ENCODE assay signal across 1 cellular context in the genomic region with DNA sequence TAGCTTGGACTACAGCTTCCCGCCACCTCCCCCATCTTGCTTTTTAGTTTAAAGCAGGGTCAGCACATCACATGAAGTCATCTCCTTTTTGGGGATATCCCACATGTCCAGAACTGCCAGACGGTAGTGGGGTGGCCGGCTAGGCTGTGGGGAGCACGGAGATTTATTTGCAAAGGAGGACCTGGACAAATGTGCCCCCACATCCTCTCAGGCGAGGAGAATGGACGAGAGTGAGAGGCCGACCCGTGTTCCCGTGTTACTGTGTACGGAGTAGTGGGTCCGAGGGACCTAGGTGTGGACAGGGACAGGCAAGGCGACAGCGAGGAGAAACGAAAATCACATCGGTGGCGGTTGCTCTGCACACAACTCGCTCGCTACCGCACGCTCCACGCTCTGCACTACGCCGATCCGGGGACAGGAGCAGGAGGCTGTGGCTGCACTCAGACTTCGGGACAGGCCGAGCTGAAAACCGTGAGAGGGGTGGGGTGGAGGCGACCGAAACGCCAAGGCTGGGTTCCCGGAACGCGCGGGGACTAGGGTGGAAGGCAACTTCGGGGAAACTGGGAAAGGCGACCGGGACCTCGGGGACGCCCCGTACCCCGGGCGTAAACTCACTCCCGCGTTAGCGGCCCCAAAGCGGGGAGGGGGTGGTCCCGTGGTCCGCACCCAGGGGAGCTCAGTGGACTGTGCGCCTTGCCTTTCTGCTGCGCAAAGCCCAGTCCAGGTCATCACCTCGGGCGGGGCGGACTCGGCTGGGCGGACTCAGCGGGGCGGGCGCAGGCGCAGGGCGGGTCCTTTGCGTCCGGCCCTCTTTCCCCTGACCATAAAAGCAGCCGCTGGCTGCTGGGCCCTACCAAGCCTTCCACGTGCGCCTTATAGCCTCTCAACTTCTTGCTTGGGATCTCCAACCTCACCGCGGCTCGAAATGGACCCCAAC.
TF ChIP-seq lines count a peak whose summit lies in the region.

Gene MT1A, plus strand, starts transcription at position 853 of the 937 bp plus-strand sequence. Its CDS starts 73 bp downstream, at position 926.

TF ChIP-seq in HepG2, 621 proteins besides CTCF, POLR2A, EP300 and RAD21 (continued from another document and continues in another):
- TF ChIP-seq, protein P1, sequence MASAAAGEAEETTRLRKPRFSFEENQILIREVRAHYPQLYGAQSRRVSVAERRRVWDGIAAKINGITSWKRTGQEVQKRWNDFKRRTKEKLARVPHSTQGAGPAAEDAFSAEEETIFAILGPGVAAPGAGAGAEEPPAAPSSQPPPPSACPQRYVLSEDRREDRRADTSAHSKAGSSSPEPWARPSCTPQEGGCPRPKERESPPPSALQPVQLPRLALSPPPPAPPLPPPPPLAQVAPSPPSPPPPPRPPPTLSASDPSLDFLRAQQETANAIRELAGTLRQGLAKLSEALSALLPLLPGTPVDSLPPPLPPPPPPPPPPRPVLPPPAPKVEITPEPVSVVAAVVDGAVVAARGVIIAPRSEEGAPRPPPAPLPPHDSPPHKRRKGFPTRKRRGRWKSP (CRISPR knock-in tag; IDR thresholded peaks at IDR 0.05) = peak; percentile 98
- TF ChIP-seq AFF4 (CRISPR knock-in tag; IDR thresholded peaks at IDR 0.05) (no peak), ZNF142 (CRISPR knock-in tag; IDR thresholded peaks at IDR 0.05) (no peak), KAT7 (CRISPR knock-in tag; IDR thresholded peaks at IDR 0.05; ENCODE audit: borderline replicate concordance) (no peak), ZNF225 (CRISPR knock-in tag; IDR thresholded peaks at IDR 0.05) (no peak), ZNF510 (CRISPR knock-in tag; IDR thresholded peaks at IDR 0.05; ENCODE audit: low read depth) (no peak), KLF9 (CRISPR knock-in tag; IDR thresholded peaks at IDR 0.05; ENCODE audit: low read depth) (no peak), ZNF768 (CRISPR knock-in tag; IDR thresholded peaks at IDR 0.05) (0 out of 2 replicates have a peak, but pooled peaks have one; percentile 21), CENPX (CRISPR knock-in tag; IDR thresholded peaks at IDR 0.05) (no peak), ADNP (CRISPR knock-in tag; IDR thresholded peaks at IDR 0.05) (no peak), ZNF614 (CRISPR knock-in tag; IDR thresholded peaks at IDR 0.05; ENCODE audit: borderline replicate concordance) (no peak), ZNF17 (CRISPR knock-in tag; IDR thresholded peaks at IDR 0.05) (no peak), MTA1 (CRISPR knock-in tag; IDR thresholded peaks at IDR 0.05; ENCODE audit: borderline replicate concordance) (peak; percentile 68; the same call in 1 of the 2 replicates), FLYWCH1 (CRISPR knock-in tag; IDR thresholded peaks at IDR 0.05) (no peak), ZNF605 (CRISPR knock-in tag; IDR thresholded peaks at IDR 0.05) (no peak), GABPB1 (CRISPR knock-in tag; IDR thresholded peaks at IDR 0.05) (peak; percentile 58; the same call in 1 of the 2 replicates), DNMT1 (CRISPR knock-in tag; IDR thresholded peaks at IDR 0.05) (0 out of 2 replicates have a peak, but pooled peaks have one; percentile 54), ZNF547 (CRISPR knock-in tag; IDR thresholded peaks at IDR 0.05) (0 out of 2 replicates have a peak, but pooled peaks have one; percentile 30), KDM2A (CRISPR knock-in tag; IDR thresholded peaks at IDR 0.05; ENCODE audit: borderline replicate concordance, low read depth) (peak; percentile 58; the same call in 1 of the 2 replicates), MEIS1 (CRISPR knock-in tag; IDR thresholded peaks at IDR 0.05; ENCODE audit: borderline replicate concordance) (no peak), NBN (conservative IDR thresholded peaks at IDR 0.05) (no peak)
- TF ChIP-seq, protein P2, sequence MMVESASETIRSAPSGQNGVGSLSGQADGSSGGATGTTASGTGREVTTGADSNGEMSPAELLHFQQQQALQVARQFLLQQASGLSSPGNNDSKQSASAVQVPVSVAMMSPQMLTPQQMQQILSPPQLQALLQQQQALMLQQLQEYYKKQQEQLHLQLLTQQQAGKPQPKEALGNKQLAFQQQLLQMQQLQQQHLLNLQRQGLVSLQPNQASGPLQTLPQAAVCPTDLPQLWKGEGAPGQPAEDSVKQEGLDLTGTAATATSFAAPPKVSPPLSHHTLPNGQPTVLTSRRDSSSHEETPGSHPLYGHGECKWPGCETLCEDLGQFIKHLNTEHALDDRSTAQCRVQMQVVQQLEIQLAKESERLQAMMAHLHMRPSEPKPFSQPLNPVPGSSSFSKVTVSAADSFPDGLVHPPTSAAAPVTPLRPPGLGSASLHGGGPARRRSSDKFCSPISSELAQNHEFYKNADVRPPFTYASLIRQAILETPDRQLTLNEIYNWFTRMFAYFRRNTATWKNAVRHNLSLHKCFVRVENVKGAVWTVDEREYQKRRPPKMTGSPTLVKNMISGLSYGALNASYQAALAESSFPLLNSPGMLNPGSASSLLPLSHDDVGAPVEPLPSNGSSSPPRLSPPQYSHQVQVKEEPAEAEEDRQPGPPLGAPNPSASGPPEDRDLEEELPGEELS (CRISPR knock-in tag; IDR thresholded peaks at IDR 0.05) = no peak
- TF ChIP-seq, protein P3, sequence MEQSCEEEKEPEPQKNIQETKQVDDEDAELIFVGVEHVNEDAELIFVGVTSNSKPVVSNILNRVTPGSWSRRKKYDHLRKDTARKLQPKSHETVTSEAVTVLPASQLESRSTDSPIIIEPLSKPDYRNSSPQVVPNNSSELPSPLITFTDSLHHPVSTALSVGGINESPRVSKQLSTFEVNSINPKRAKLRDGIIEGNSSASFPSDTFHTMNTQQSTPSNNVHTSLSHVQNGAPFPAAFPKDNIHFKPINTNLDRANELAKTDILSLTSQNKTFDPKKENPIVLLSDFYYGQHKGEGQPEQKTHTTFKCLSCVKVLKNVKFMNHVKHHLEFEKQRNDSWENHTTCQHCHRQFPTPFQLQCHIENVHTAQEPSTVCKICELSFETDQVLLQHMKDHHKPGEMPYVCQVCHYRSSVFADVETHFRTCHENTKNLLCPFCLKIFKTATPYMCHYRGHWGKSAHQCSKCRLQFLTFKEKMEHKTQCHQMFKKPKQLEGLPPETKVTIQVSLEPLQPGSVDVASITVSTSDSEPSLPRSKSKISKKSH (CRISPR knock-in tag; IDR thresholded peaks at IDR 0.05; ENCODE audit: borderline replicate concordance) = no peak
- TF ChIP-seq, protein P4, sequence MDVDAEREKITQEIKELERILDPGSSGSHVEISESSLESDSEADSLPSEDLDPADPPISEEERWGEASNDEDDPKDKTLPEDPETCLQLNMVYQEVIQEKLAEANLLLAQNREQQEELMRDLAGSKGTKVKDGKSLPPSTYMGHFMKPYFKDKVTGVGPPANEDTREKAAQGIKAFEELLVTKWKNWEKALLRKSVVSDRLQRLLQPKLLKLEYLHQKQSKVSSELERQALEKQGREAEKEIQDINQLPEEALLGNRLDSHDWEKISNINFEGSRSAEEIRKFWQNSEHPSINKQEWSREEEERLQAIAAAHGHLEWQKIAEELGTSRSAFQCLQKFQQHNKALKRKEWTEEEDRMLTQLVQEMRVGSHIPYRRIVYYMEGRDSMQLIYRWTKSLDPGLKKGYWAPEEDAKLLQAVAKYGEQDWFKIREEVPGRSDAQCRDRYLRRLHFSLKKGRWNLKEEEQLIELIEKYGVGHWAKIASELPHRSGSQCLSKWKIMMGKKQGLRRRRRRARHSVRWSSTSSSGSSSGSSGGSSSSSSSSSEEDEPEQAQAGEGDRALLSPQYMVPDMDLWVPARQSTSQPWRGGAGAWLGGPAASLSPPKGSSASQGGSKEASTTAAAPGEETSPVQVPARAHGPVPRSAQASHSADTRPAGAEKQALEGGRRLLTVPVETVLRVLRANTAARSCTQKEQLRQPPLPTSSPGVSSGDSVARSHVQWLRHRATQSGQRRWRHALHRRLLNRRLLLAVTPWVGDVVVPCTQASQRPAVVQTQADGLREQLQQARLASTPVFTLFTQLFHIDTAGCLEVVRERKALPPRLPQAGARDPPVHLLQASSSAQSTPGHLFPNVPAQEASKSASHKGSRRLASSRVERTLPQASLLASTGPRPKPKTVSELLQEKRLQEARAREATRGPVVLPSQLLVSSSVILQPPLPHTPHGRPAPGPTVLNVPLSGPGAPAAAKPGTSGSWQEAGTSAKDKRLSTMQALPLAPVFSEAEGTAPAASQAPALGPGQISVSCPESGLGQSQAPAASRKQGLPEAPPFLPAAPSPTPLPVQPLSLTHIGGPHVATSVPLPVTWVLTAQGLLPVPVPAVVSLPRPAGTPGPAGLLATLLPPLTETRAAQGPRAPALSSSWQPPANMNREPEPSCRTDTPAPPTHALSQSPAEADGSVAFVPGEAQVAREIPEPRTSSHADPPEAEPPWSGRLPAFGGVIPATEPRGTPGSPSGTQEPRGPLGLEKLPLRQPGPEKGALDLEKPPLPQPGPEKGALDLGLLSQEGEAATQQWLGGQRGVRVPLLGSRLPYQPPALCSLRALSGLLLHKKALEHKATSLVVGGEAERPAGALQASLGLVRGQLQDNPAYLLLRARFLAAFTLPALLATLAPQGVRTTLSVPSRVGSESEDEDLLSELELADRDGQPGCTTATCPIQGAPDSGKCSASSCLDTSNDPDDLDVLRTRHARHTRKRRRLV (CRISPR knock-in tag; IDR thresholded peaks at IDR 0.05) = no peak
- TF ChIP-seq, protein P5, sequence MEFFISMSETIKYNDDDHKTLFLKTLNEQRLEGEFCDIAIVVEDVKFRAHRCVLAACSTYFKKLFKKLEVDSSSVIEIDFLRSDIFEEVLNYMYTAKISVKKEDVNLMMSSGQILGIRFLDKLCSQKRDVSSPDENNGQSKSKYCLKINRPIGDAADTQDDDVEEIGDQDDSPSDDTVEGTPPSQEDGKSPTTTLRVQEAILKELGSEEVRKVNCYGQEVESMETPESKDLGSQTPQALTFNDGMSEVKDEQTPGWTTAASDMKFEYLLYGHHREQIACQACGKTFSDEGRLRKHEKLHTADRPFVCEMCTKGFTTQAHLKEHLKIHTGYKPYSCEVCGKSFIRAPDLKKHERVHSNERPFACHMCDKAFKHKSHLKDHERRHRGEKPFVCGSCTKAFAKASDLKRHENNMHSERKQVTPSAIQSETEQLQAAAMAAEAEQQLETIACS (CRISPR knock-in tag; IDR thresholded peaks at IDR 0.05) = no peak
- TF ChIP-seq, protein P6, sequence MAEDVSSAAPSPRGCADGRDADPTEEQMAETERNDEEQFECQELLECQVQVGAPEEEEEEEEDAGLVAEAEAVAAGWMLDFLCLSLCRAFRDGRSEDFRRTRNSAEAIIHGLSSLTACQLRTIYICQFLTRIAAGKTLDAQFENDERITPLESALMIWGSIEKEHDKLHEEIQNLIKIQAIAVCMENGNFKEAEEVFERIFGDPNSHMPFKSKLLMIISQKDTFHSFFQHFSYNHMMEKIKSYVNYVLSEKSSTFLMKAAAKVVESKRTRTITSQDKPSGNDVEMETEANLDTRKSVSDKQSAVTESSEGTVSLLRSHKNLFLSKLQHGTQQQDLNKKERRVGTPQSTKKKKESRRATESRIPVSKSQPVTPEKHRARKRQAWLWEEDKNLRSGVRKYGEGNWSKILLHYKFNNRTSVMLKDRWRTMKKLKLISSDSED (CRISPR knock-in tag; IDR thresholded peaks at IDR 0.05) = no peak
